ENCODE assay signal across 22 cellular contexts in the genomic region with DNA sequence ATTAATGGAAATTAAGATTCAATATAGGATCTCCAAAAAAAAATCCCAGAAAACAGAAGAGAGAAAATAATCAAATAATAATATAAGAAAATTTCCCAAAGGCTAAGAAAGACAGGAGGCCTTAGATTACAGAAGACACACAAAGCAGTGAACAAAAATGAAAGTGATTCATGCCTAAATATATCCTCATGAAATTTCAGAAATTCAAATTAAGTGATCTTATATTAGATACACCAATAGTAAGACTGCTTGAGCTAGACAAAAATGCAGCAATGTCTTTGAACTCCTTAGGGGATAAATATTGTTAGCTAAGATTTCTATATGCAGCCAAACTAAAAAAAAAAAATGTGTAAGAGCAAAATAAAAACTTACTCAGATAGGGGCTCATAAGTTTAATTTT. TPM values are rescaled to one million over a fixed set of nuclear protein-coding genes. Genes with fewer than 3 reads are reported as not detected.
DNase-seq lines count a peak whose midpoint lies in the region; ATAC-seq and TF ChIP-seq lines count a peak whose summit lies in the region.
"Had no signal": no experiment of that assay in that cellular context is flagged by ENCODE, and none has a peak within 500 bp of the region (broad histone marks: within the 10 kb centered on the region; RNA-seq: fewer than 3 reads in every experiment).

No MANE protein-coding gene starts in this region.

- no peaks in the 10 kb centered on the region for H3K27me3 ChIP-seq in stomach
- no peaks in the 10 kb centered on the region for H3K27me3 ChIP-seq in psoas muscle (ENCODE audit: insufficient read depth in 3 of 3, low read length in 2 of 3)
- H3K27me3 ChIP-seq: BLaER1, Peyer's patch, SJSA1 had no signal

- no peaks in the 10 kb centered on the region for H3K9me3 ChIP-seq in stomach
- H3K9me3 ChIP-seq in psoas muscle, result no peaks in the 10 kb centered on the region
- H3K9me3 ChIP-seq: Peyer's patch, SJSA1 had no signal

- TF ChIP-seq CTCF in stomach (IDR thresholded peaks at IDR 0.05) (no peak), psoas muscle (IDR thresholded peaks at IDR 0.05) (no peak)

- intact Hi-C loops in stomach (cut with DNase I; ENCODE audit: low total_unique reads), result no loop called here
- intact Hi-C loops in psoas muscle (cut with DNase I), result loop anchor here in 1 of 2 donors (10.0 kb wide), 1 partner anchor 1110 kb away; no protein-coding TSS in a partner anchor

- H3K27ac ChIP-seq in stomach, result no peak overlapping the region
- H3K27ac ChIP-seq in psoas muscle, result no peak overlapping the region
- H3K27ac ChIP-seq: BLaER1, GM23248, Peyer's patch, SJSA1 had no signal

- no peak for TF ChIP-seq POLR2A in stomach (IDR thresholded peaks at IDR 0.05)

- H3K4me1 ChIP-seq in stomach (no peaks in the 10 kb centered on the region), psoas muscle (no peaks in the 10 kb centered on the region)
- H3K4me1 ChIP-seq: Peyer's patch, SJSA1 had no signal

- peak; percentile 50 for ATAC-seq in GM18511 (IDR thresholded peaks at IDR 0.05; ENCODE audit: unreplicated experiment)
- ATAC-seq in GM19351 (IDR thresholded peaks at IDR 0.05; ENCODE audit: unreplicated experiment), result peak; percentile 36
- peak; percentile 39 for ATAC-seq in HG02884 (IDR thresholded peaks at IDR 0.05; ENCODE audit: unreplicated experiment)
- peak; percentile 33 for ATAC-seq in HG03575 (IDR thresholded peaks at IDR 0.05; ENCODE audit: extremely low read depth, insufficient number of reproducible peaks, low FRiP score, unreplicated experiment)
- ATAC-seq in psoas muscle, result no peak
- ATAC-seq in GM21515 (IDR thresholded peaks at IDR 0.05; ENCODE audit: unreplicated experiment), result no peak
- ATAC-seq: K562 had no signal

- DNase-seq in stomach (no peak), psoas muscle (no peak), cortex of kidney (lab: John Stamatoyannopoulos, UW) (no peak)
- DNase-seq: Calu3; CD4-positive, alpha-beta memory T cell; DMS53; EL; GM23248; HCEC 1CT; NCI-H1105; NCI-H1694; NCI-H2081 treated with DMSO at 0.1 percent for 48 hours; Peyer's patch had no signal

- no peak for TF ChIP-seq EP300 in stomach (IDR thresholded peaks at IDR 0.05)

- H3K4me3 ChIP-seq in stomach (no peak overlapping the region), psoas muscle (no peak overlapping the region)
- H3K4me3 ChIP-seq: BLaER1, GM23248, K562, Peyer's patch, SJSA1 had no signal

- H3K36me3 ChIP-seq in stomach (no peaks in the 10 kb centered on the region), psoas muscle (ENCODE audit: insufficient read depth in 1 of 2, low read depth in 1 of 2) (no peaks in the 10 kb centered on the region)
- H3K36me3 ChIP-seq: BLaER1, Peyer's patch, SJSA1 had no signal

RNA-seq across cellular contexts. Expression of a gene that starts 44.6 kb away (rescaled TPM):
- total RNA-seq in stomach, result 1 to 10 TPM in 1 of 5 donors, not detected in 4; 5.0 TPM
- under 1 TPM in 1 of 3 donors, not detected in 2; 0.13 TPM for polyA plus RNA-seq in stomach
- 100 to 1,000 TPM in 3 of 4 donors, 10 to 100 TPM in 1; 99.6 to 336 (median 123) TPM for total RNA-seq in psoas muscle
- 100 to 1,000 TPM in 1 of 3 donors, 10 to 100 TPM in 2; 86.4 to 101 (median 99.9) TPM for polyA plus RNA-seq in psoas muscle
- total RNA-seq: Calu3; CD4-positive, alpha-beta memory T cell; GM23248; K562; NCI-H460; SJSA1 had no signal
- polyA plus RNA-seq: CD4-positive, alpha-beta memory T cell; GM23248; K562 had no signal

Comparison
In these comparisons a context has a peak if more than half of its experiments do, and no peak if none do; other contexts are left out.
1. ATAC-seq: peak in GM18511 (single experiment), GM19351 (single experiment), HG02884 (single experiment) and HG03575 (single experiment); none in psoas muscle (0 of 4) and GM21515 (single experiment).
2. RNA of a gene that starts 44.6 kb away (total RNA-seq): 99.6 to 336 TPM in psoas muscle; 5.0 TPM in stomach; every median in the first group is over 10 times any median in the second.